Comparison of ENCODE assay signal across 15 cellular contexts in the genomic region with DNA sequence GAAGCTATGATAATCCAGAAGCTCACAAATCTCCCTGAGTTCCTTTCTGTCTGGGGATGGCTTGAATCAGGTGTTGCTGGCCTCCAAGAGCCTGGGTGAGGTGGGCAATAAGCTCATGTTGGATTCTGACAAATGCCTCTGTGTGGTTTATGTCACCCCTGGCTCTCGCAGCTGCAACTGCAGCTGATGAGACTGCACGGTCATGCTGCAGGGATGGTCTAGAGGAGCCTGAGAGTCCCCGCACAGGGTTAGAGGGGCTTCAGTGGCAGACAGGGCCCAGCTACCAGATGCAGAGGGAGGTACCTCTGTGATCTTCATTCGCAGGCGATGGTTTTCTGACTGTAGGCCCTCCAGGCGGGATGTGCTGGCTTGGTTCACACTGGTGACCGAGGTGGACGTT. TPM values are rescaled to one million over a fixed set of nuclear protein-coding genes. Genes with fewer than 3 reads are reported as not detected.
A peak's percentile ranks its signal among the peaks of the same experiment; 100 is the strongest.
DNase-seq lines count a peak whose midpoint lies in the region; ATAC-seq, FAIRE-seq and TF ChIP-seq lines count a peak whose summit lies in the region.
"Had no signal": no experiment of that assay in that cellular context is flagged by ENCODE, and none has a peak within 500 bp of the region (broad histone marks: within the 10 kb centered on the region; RNA-seq: fewer than 3 reads in every experiment).

No MANE protein-coding gene starts in this region.

- H3K9ac ChIP-seq in astrocyte (ENCODE audit: low read length) = no peak overlapping the region
- no peak overlapping the region for H3K9ac ChIP-seq in endodermal cell (ENCODE audit: extremely low read depth, low read length, poor library complexity, severe bottlenecking)
- no peak overlapping the region for H3K9ac ChIP-seq in neural progenitor cell

- H3K4me3 Mint-ChIP-seq in GM23338 (no peak overlapping the region), astrocyte (ENCODE audit: unreplicated experiment) (no peak overlapping the region), endodermal cell (no peak overlapping the region), neural progenitor cell (no peak overlapping the region), endothelial cell (ENCODE audit: unreplicated experiment) (no peak overlapping the region)
- H3K4me3 Mint-ChIP-seq: CD4-positive, CD25-positive, alpha-beta regulatory T cell; H9 had no signal

- H4K20me1 ChIP-seq in GM23338 (replicated peaks; ENCODE audit: insufficient read depth) = no peaks in the 10 kb centered on the region
- no peaks in the 10 kb centered on the region for H4K20me1 ChIP-seq in astrocyte (ENCODE audit: insufficient read depth, low read length)
- no peaks in the 10 kb centered on the region for H4K20me1 ChIP-seq in neural progenitor cell (ENCODE audit: low read depth)

- H3K79me2 ChIP-seq in GM23338 (replicated peaks; ENCODE audit: insufficient read depth) = no peaks in the 10 kb centered on the region
- no peaks in the 10 kb centered on the region for H3K79me2 ChIP-seq in astrocyte (ENCODE audit: insufficient read depth, low read length)
- no peaks in the 10 kb centered on the region for H3K79me2 ChIP-seq in neural progenitor cell (ENCODE audit: low read depth)

- no peak for DNase-seq in GM23338 (ENCODE audit: low spot score)
- DNase-seq in astrocyte (ENCODE audit: low read depth) = no peak
- no peak for DNase-seq in endodermal cell
- no peak for DNase-seq in neural progenitor cell (ENCODE audit: low spot score)
- DNase-seq in WERI-Rb-1 = no peak
- no peak for DNase-seq in RPMI8226
- DNase-seq in endothelial cell (ENCODE audit: low spot score) = no peak
- DNase-seq: ACHN; BE2C; Caco-2; CD4-positive, CD25-positive, alpha-beta regulatory T cell; H9 had no signal

- H3K4me3 ChIP-seq in GM23338 (no peak overlapping the region), astrocyte (ENCODE audit: insufficient read depth, low read depth, low read length) (no peak overlapping the region), endodermal cell (ENCODE audit: low read length) (no peak overlapping the region), neural progenitor cell (no peak overlapping the region), WERI-Rb-1 (ENCODE audit: low read depth, low read length) (no peak overlapping the region)

- peaks cover 4% of the 10 kb centered on the region; the same call in 1 of the 3 replicates for H3K4me1 Mint-ChIP-seq in GM23338
- H3K4me1 Mint-ChIP-seq in astrocyte (ENCODE audit: low read depth, unreplicated experiment) = no peaks in the 10 kb centered on the region
- peaks cover 19% of the 10 kb centered on the region for H3K4me1 Mint-ChIP-seq in endodermal cell
- H3K4me1 Mint-ChIP-seq in neural progenitor cell = peaks cover 7% of the 10 kb centered on the region
- H3K4me1 Mint-ChIP-seq in endothelial cell (ENCODE audit: unreplicated experiment) = no peaks in the 10 kb centered on the region
- H3K4me1 Mint-ChIP-seq: CD4-positive, CD25-positive, alpha-beta regulatory T cell had no signal

- H3K36me3 ChIP-seq in GM23338 (ENCODE audit: insufficient read depth) (no peaks in the 10 kb centered on the region), astrocyte (ENCODE audit: insufficient read depth, low read length) (no peaks in the 10 kb centered on the region), endodermal cell (ENCODE audit: control insufficient read depth, insufficient read depth, low read length) (no peaks in the 10 kb centered on the region), neural progenitor cell (no peaks in the 10 kb centered on the region), WERI-Rb-1 (peaks cover 86% of the 10 kb centered on the region)
- H3K36me3 ChIP-seq: BE2C had no signal

- 0 out of 2 replicates have a peak overlapping the region, but pooled peaks have one; percentile 28 for H2AFZ ChIP-seq in GM23338
- H2AFZ ChIP-seq in astrocyte (ENCODE audit: low read depth, low read length) = no peak overlapping the region
- peak overlapping the region; percentile 50 for H2AFZ ChIP-seq in neural progenitor cell (replicated peaks)

- no peak overlapping the region for H3K27ac Mint-ChIP-seq in GM23338
- H3K27ac Mint-ChIP-seq in astrocyte (ENCODE audit: unreplicated experiment) = peak overlapping the region; percentile 26
- peak overlapping the region; percentile 26 for H3K27ac Mint-ChIP-seq in endodermal cell
- H3K27ac Mint-ChIP-seq in neural progenitor cell = no peak overlapping the region
- H3K27ac Mint-ChIP-seq in endothelial cell (ENCODE audit: unreplicated experiment) = no peak overlapping the region
- H3K27ac Mint-ChIP-seq: CD4-positive, CD25-positive, alpha-beta regulatory T cell; H9 had no signal

- H3K27me3 ChIP-seq in GM23338 (ENCODE audit: insufficient read depth) (no peaks in the 10 kb centered on the region), astrocyte (ENCODE audit: insufficient read depth, low read length) (no peaks in the 10 kb centered on the region), endodermal cell (ENCODE audit: control insufficient read depth, insufficient read depth, low read length, poor library complexity, severe bottlenecking) (peaks cover 9% of the 10 kb centered on the region), neural progenitor cell (no peaks in the 10 kb centered on the region), WERI-Rb-1 (ENCODE audit: insufficient read depth, low read depth, severe bottlenecking) (no peaks in the 10 kb centered on the region)
- H3K27me3 ChIP-seq: BE2C had no signal

- no peaks in the 10 kb centered on the region for H3F3A ChIP-seq in GM23338 (replicated peaks; ENCODE audit: low read depth)
- no peaks in the 10 kb centered on the region for H3F3A ChIP-seq in neural progenitor cell (ENCODE audit: low read depth)

- H3K4me1 ChIP-seq in GM23338 (ENCODE audit: insufficient read depth) (no peaks in the 10 kb centered on the region), astrocyte (ENCODE audit: insufficient read depth, low read length) (no peaks in the 10 kb centered on the region), endodermal cell (ENCODE audit: control insufficient read depth, insufficient read depth, low read length) (peaks cover 4% of the 10 kb centered on the region), neural progenitor cell (peaks cover 5% of the 10 kb centered on the region)

- H3K27me3 Mint-ChIP-seq in GM23338 (ENCODE audit: insufficient read depth, low read depth, poor library complexity) (peaks cover 6% of the 10 kb centered on the region), astrocyte (ENCODE audit: low read depth, unreplicated experiment) (peaks cover 19% of the 10 kb centered on the region), endodermal cell (ENCODE audit: insufficient read depth) (peaks cover 3% of the 10 kb centered on the region), neural progenitor cell (ENCODE audit: insufficient read depth, low read depth) (peaks cover 5% of the 10 kb centered on the region), endothelial cell (ENCODE audit: unreplicated experiment) (peaks cover 3% of the 10 kb centered on the region)

- H3K9me3 ChIP-seq in astrocyte (ENCODE audit: insufficient read depth, low read depth, low read length) (no peaks in the 10 kb centered on the region), endodermal cell (ENCODE audit: control insufficient read depth, low read length) (no peaks in the 10 kb centered on the region), neural progenitor cell (ENCODE audit: low read depth) (no peaks in the 10 kb centered on the region), WERI-Rb-1 (ENCODE audit: severe bottlenecking) (no peaks in the 10 kb centered on the region)
- H3K9me3 ChIP-seq: BE2C, Caco-2 had no signal

- H3K36me3 Mint-ChIP-seq in GM23338 (ENCODE audit: low read depth) (no peaks in the 10 kb centered on the region), astrocyte (ENCODE audit: low read depth, unreplicated experiment) (peaks cover 3% of the 10 kb centered on the region), endodermal cell (ENCODE audit: low read depth) (peaks cover 9% of the 10 kb centered on the region), neural progenitor cell (no peaks in the 10 kb centered on the region), endothelial cell (ENCODE audit: low read depth, unreplicated experiment) (no peaks in the 10 kb centered on the region)
- H3K36me3 Mint-ChIP-seq: CD4-positive, CD25-positive, alpha-beta regulatory T cell had no signal

- no peak for TF ChIP-seq CTCF in GM23338 (conservative IDR thresholded peaks at IDR 0.05; ENCODE audit: low read depth in 2 of 2)
- no peak for TF ChIP-seq CTCF in astrocyte (IDR thresholded peaks at IDR 0.05; ENCODE audit: insufficient read depth, low read depth, low read length)
- no peak for TF ChIP-seq CTCF in endodermal cell (conservative IDR thresholded peaks at IDR 0.05)
- no peak for TF ChIP-seq CTCF in neural progenitor cell (IDR thresholded peaks at IDR 0.05)
- no peak for TF ChIP-seq CTCF in WERI-Rb-1 (IDR thresholded peaks at IDR 0.05; ENCODE audit: low read depth, low read length)
- TF ChIP-seq CTCF in endothelial cell (IDR thresholded peaks at IDR 0.05; ENCODE audit: unreplicated experiment) = no peak

- no peak for ATAC-seq in GM23338

- no peaks in the 10 kb centered on the region for H3K9me3 Mint-ChIP-seq in GM23338
- peaks cover 1% of the 10 kb centered on the region for H3K9me3 Mint-ChIP-seq in astrocyte (ENCODE audit: unreplicated experiment)
- H3K9me3 Mint-ChIP-seq in endodermal cell = no peaks in the 10 kb centered on the region
- no peaks in the 10 kb centered on the region for H3K9me3 Mint-ChIP-seq in neural progenitor cell
- no peaks in the 10 kb centered on the region for H3K9me3 Mint-ChIP-seq in endothelial cell (ENCODE audit: unreplicated experiment)
- H3K9me3 Mint-ChIP-seq: CD4-positive, CD25-positive, alpha-beta regulatory T cell; H9 had no signal

- WGBS in endodermal cell (ENCODE audit: insufficient coverage in 1 of 2, insufficient read length in 1 of 2), 2 experiments = 94 to 96% methylated on average over 7 to 8 of the region's 8 CpGs

- H3K27ac ChIP-seq in GM23338 (ENCODE audit: low read depth) = no peak overlapping the region
- no peak overlapping the region for H3K27ac ChIP-seq in astrocyte (ENCODE audit: low read depth, low read length)
- no peak overlapping the region for H3K27ac ChIP-seq in endodermal cell (ENCODE audit: low read depth, low read length)
- H3K27ac ChIP-seq in neural progenitor cell = no peak overlapping the region
- no peak overlapping the region; the same call in 1 of the 2 replicates for H3K27ac ChIP-seq in WERI-Rb-1

- FAIRE-seq in astrocyte (lab: Jason Lieb, UNC) = no peak
- FAIRE-seq: D721Med, G401.6, H1 had no signal

- H3K4me2 ChIP-seq in GM23338 = no peak overlapping the region
- no peak overlapping the region for H3K4me2 ChIP-seq in astrocyte (ENCODE audit: low read length)
- H3K4me2 ChIP-seq in neural progenitor cell = no peak overlapping the region

- 0 out of 2 replicates have a peak, but pooled peaks cover under 1% of the 10 kb centered on the region for H3K9me2 ChIP-seq in GM23338 (ENCODE audit: insufficient read depth)

RNA-seq across cellular contexts. Expression of a gene that starts 47.5 kb away (rescaled TPM):
- 6.8 and 7.7 TPM in 2 replicates for total RNA-seq in GM23338 (2014; rRNA removed; shearing (Covaris generic))
- polyA plus RNA-seq in GM23338 (2016; fragmentation: Nextera tagmentation; extraction: Ambion mirVana) = 3.0 and 3.7 TPM in 2 replicates
- total RNA-seq in astrocyte (9.6 and 10.2 TPM in 2 replicates), endodermal cell (10 to 100 TPM in 1 of 2 donors, 1 to 10 TPM in 1; 8.1 to 10.4 TPM), neural progenitor cell (ENCODE audit: low replicate concordance) (0.41 and 1.3 TPM in 2 replicates), endothelial cell (ENCODE audit: unreplicated experiment) (2.3 TPM)
- polyA plus RNA-seq in endodermal cell (2013, experiment 1 of 2) = 2.2 TPM
- 2.4 TPM for polyA plus RNA-seq in endodermal cell (2013, experiment 2 of 2)

Comparison
In these comparisons a context has a peak if more than half of its experiments do, and no peak if none do; other contexts are left out.
1. H3K27ac Mint-ChIP-seq: peak in astrocyte (single experiment) and endodermal cell (single experiment); none in GM23338 (single experiment), neural progenitor cell (single experiment) and endothelial cell (single experiment).